In genomic region chr4:156969136-156969535, GRCh38 we compare ENCODE assay signal across 9 cellular contexts. TPM values are rescaled to one million over a fixed set of nuclear protein-coding genes. Genes with fewer than 3 reads are reported as not detected.
DNase-seq lines count a peak whose midpoint lies in the region; ATAC-seq, FAIRE-seq and TF ChIP-seq lines count a peak whose summit lies in the region.
"Had no signal": no experiment of that assay in that cellular context is flagged by ENCODE, and none has a peak within 500 bp of the region (broad histone marks: within the 10 kb centered on the region; RNA-seq: fewer than 3 reads in every experiment).

No MANE protein-coding gene starts in this region.

- WGBS in HepG2 (ENCODE audit: low lambda C conversion rate), result 36% methylated on average over 4 of the region's 4 CpGs
- 58 to 62% (median 61%) methylated on average over 4 of the region's 4 CpGs for WGBS in spleen, 5 donors

- FAIRE-seq in HepG2 (lab: Jason Lieb, UNC), result no peak

- ATAC-seq in HepG2, result no peak
- no peak for ATAC-seq in GM21381 (IDR thresholded peaks at IDR 0.05; ENCODE audit: unreplicated experiment)

- H3K9me3 ChIP-seq in HUES48 (ENCODE audit: control insufficient read depth, insufficient read depth, low read length) (no peaks in the 10 kb centered on the region), HepG2 (ENCODE audit: low read length) (no peaks in the 10 kb centered on the region), spleen (no peaks in the 10 kb centered on the region)

- H3K27ac ChIP-seq in HUES48 (ENCODE audit: low read depth, low read length) (no peak overlapping the region), HepG2 (ENCODE audit: extremely low read length, insufficient read depth, low read length) (no peak overlapping the region), spleen (peak overlapping the region in 5 of 8 donors; percentile 3 to 64 (median 22))

- no peak for TF ChIP-seq POLR2A in HepG2 (IDR thresholded peaks at IDR 0.05; ENCODE audit: insufficient read depth in 1 of 2, low read depth in 2 of 2, low read length in 2 of 2)
- no peak for TF ChIP-seq POLR2A in spleen (IDR thresholded peaks at IDR 0.05)

- TF ChIP-seq RAD21 in HepG2 (CRISPR knock-in tag; IDR thresholded peaks at IDR 0.05), result no peak

- H2AFZ ChIP-seq in HepG2 (ENCODE audit: low read length), result no peak overlapping the region

- peak overlapping the region; percentile 93 to 99 (median 96) for H3K4me3 Mint-ChIP-seq in brain
- H3K4me3 Mint-ChIP-seq: memory B cell had no signal

- H3K9me3 Mint-ChIP-seq in brain, result no peaks in the 10 kb centered on the region

- intact Hi-C loops in HepG2 (cut with micrococcal nuclease; ENCODE audit: unreplicated experiment), result loop anchor here (2.0 to 10.0 kb wide), 3 partner anchors 197 to 494 kb away; no protein-coding TSS in a partner anchor
- intact Hi-C loops in spleen (cut with DNase I; ENCODE audit: low total_unique reads), result no loop called here

- H3K4me3 ChIP-seq in HUES48 (ENCODE audit: low read depth, low read length) (peak overlapping the region; percentile 79; the same call in 1 of the 2 replicates), HepG2 (replicated peaks in 1 of 3; ENCODE audit: insufficient read depth in 1 of 3, low read depth in 2 of 3, low read length in 3 of 3) (peak overlapping the region; percentile 78 to 89 (median 82); a peak in 5 of 6 replicates), spleen (peak overlapping the region in 3 of 8 donors; percentile 3 to 73 (median 57))

- peaks cover 12% of the 10 kb centered on the region for H3K27me3 Mint-ChIP-seq in brain

- no peak for DNase-seq in HepG2 (ENCODE audit: low spot score)
- no peak for DNase-seq in spleen
- DNase-seq in NCI-H128 (lab: John Stamatoyannopoulos, UW; ENCODE audit: unreplicated experiment), result no peak
- DNase-seq in SKM-1 (lab: John Stamatoyannopoulos, UW; ENCODE audit: unreplicated experiment), result no peak
- DNase-seq in NCI-H226, result no peak

- H3K79me2 ChIP-seq in HepG2 (ENCODE audit: insufficient read depth, low read length), result peaks cover 24% of the 10 kb centered on the region

- H4K20me1 ChIP-seq in HepG2 (ENCODE audit: insufficient read depth, low read length), result no peaks in the 10 kb centered on the region

- H3K4me2 ChIP-seq in HepG2 (ENCODE audit: low read depth, low read length), result peak overlapping the region; percentile 98

- H3K9ac ChIP-seq in HUES48 (ENCODE audit: low read depth, low read length) (no peak overlapping the region), HepG2 (ENCODE audit: insufficient read depth, low read depth, low read length) (no peak overlapping the region)

- in situ Hi-C loops in HepG2 (cut with HindIII; ENCODE audit: extremely low pct_ligation_motif_present, low pct_unique_long_range_greater_than_20kb), result loop anchor here (25.0 kb wide), 1 partner anchor 1068 kb away; no protein-coding TSS in a partner anchor

- no peaks in the 10 kb centered on the region for H3K36me3 ChIP-seq in HUES48 (ENCODE audit: control insufficient read depth, insufficient read depth, low read length)
- no peaks in the 10 kb centered on the region for H3K36me3 ChIP-seq in HepG2 (replicated peaks in 1 of 2; ENCODE audit: control insufficient read depth in 1 of 2, insufficient read depth in 2 of 2, low read length in 2 of 2)
- H3K36me3 ChIP-seq in spleen, result no peaks in the 10 kb centered on the region

- peaks cover 46% of the 10 kb centered on the region for H3K4me1 Mint-ChIP-seq in brain
- H3K4me1 Mint-ChIP-seq: memory B cell had no signal

- peak overlapping the region; percentile 81 to 99 (median 97) for H3K27ac Mint-ChIP-seq in brain
- H3K27ac Mint-ChIP-seq: memory B cell had no signal

- no peaks in the 10 kb centered on the region for H3K36me3 Mint-ChIP-seq in brain
- H3K36me3 Mint-ChIP-seq: memory B cell had no signal

- TF ChIP-seq EP300 in HepG2 (IDR thresholded peaks at IDR 0.05; ENCODE audit: low read depth in 2 of 2, low read length in 2 of 2), result no peak
- TF ChIP-seq EP300 in HepG2 (CRISPR knock-in tag; IDR thresholded peaks at IDR 0.05; ENCODE audit: borderline replicate concordance), result no peak

- CTCF ChIA-PET in HepG2 (lab: Yijun Ruan, JAX; ENCODE audit: low intra/inter-chr PET ratio, low total read pairs), result no interaction called here

- POLR2A ChIA-PET in HepG2 (lab: Yijun Ruan, JAX), result interaction anchor here (1.0 kb wide), 1 partner anchor 77 kb away, joined by 3 read pairs; no protein-coding TSS in a partner anchor

- H3K27me3 ChIP-seq in HUES48 (ENCODE audit: control insufficient read depth, insufficient read depth, low read length), result peaks cover 17% of the 10 kb centered on the region
- H3K27me3 ChIP-seq in HepG2 (ENCODE audit: control insufficient read depth in 1 of 2, insufficient read depth in 2 of 2, low read length in 2 of 2), result no peaks in the 10 kb centered on the region; a peak in 1 of 5 replicates
- peaks cover 0 to 55% (median 11%) of the 10 kb centered on the region in 7 donors for H3K27me3 ChIP-seq in spleen (replicated peaks in 1 of 7)

- no TSS peak for BruUV-seq in HepG2 (replicated peaks; lab: Mats Ljungman, UMichigan)

- TF ChIP-seq CTCF in brain (conservative IDR thresholded peaks at IDR 0.05) (no peak), HepG2 (CRISPR knock-in tag; IDR thresholded peaks at IDR 0.05) (no peak), spleen (IDR thresholded peaks at IDR 0.05 in 8 of 11, conservative IDR thresholded peaks at IDR 0.05 in 3 of 11) (no peak)

- H3K4me1 ChIP-seq in HUES48 (ENCODE audit: control insufficient read depth, insufficient read depth, low read length) (peaks cover 20% of the 10 kb centered on the region), HepG2 (ENCODE audit: insufficient read depth, low read length) (peaks cover 44% of the 10 kb centered on the region), spleen (peaks cover 0 to 59% (median 19%) of the 10 kb centered on the region in 6 donors)

TF ChIP-seq in HepG2, 621 proteins besides CTCF, POLR2A, EP300 and RAD21:
- no peak for TF ChIP-seq ZNF619 (CRISPR knock-in tag; IDR thresholded peaks at IDR 0.05)
- no peak for TF ChIP-seq SIX1 (CRISPR knock-in tag; IDR thresholded peaks at IDR 0.05; ENCODE audit: borderline replicate concordance)
- no peak for TF ChIP-seq JDP2 (CRISPR knock-in tag; IDR thresholded peaks at IDR 0.05; ENCODE audit: borderline replicate concordance)
- no peak for TF ChIP-seq ADNP (CRISPR knock-in tag; IDR thresholded peaks at IDR 0.05)
- no peak for TF ChIP-seq NR2C2 (CRISPR knock-in tag; IDR thresholded peaks at IDR 0.05; ENCODE audit: borderline replicate concordance)
- no peak for TF ChIP-seq ZBTB3 (CRISPR knock-in tag; IDR thresholded peaks at IDR 0.05; ENCODE audit: borderline replicate concordance, low read depth)

RNA-seq across cellular contexts. Expression of gene PDGFC, which starts 2.5 kb away (rescaled TPM):
- polyA plus RNA-seq in brain (ENCODE audit: insufficient read depth, low read depth, low replicate concordance) (3.4 TPM), HepG2 (2011; rRNA removed) (4.1 and 4.6 TPM in 2 replicates), spleen (1 to 10 TPM; 1.6 to 3.4 (median 1.9) TPM)
- total RNA-seq in HepG2 (2016; rRNA removed; fragmentation: Illumina TruSeq; extraction: Trizol) (6.8 and 9.1 TPM in 2 replicates), spleen (10 to 100 TPM; 10.5 to 24.7 (median 19.2) TPM)
- 1.2 and 1.8 TPM in 2 replicates for total RNA-seq in HepG2 (2016; cell fraction: cytosol; rRNA removed; fragmentation: Illumina TruSeq; extraction: Trizol; ENCODE audit: low read depth)
- total RNA-seq in HepG2 (2016; cell fraction: insoluble cytoplasmic fraction; rRNA removed; fragmentation: Illumina TruSeq; extraction: Trizol), result 8.4 and 8.6 TPM in 2 replicates
- total RNA-seq in HepG2 (2016; cell fraction: membrane; rRNA removed; fragmentation: Illumina TruSeq; extraction: Trizol), result 3.8 and 6.4 TPM in 2 replicates
- total RNA-seq in HepG2 (2016; cell fraction: nucleus; rRNA removed; fragmentation: Illumina TruSeq; extraction: Trizol), result 14.5 and 17.0 TPM in 2 replicates
- 2.0 and 2.9 TPM in 2 replicates for polyA plus RNA-seq in HepG2 (2011; cell fraction: cytosol; rRNA removed)
- polyA plus RNA-seq in HepG2 (2011; cell fraction: nucleus; rRNA removed), result 2.3 and 2.9 TPM in 2 replicates
- polyA plus RNA-seq in HepG2 (2012), result 6.0 and 8.4 TPM in 2 replicates
- 0.43 and 0.67 TPM in 2 replicates for polyA plus RNA-seq in HepG2 (2016; cell fraction: cytosol; fragmentation: Illumina TruSeq; extraction: Trizol; ENCODE audit: low read depth)
- polyA plus RNA-seq in HepG2 (2016; cell fraction: insoluble cytoplasmic fraction; fragmentation: Illumina TruSeq; extraction: Trizol; ENCODE audit: low read depth), result 7.1 and 7.3 TPM in 2 replicates
- 2.5 and 2.7 TPM in 2 replicates for polyA plus RNA-seq in HepG2 (2016; cell fraction: membrane; fragmentation: Illumina TruSeq; extraction: Trizol; ENCODE audit: low read depth)
- polyA plus RNA-seq in HepG2 (2016; cell fraction: nucleus; fragmentation: Illumina TruSeq; extraction: Trizol; ENCODE audit: insufficient read depth, low read depth), result 8.0 and 8.3 TPM in 2 replicates
- 5.0 TPM in 1 of 2 replicates, not detected in the other for polyA minus RNA-seq in HepG2 (2011; rRNA and poly(A)+ RNA removed; ENCODE audit: low replicate concordance)
- polyA minus RNA-seq in HepG2 (2011; cell fraction: cytosol; rRNA and poly(A)+ RNA removed), result 9.2 and 11.6 TPM in 2 replicates
- 40.5 and 45.4 TPM in 2 replicates for polyA minus RNA-seq in HepG2 (2011; cell fraction: nucleus; rRNA and poly(A)+ RNA removed)

Comparison
In these comparisons a context has a peak if more than half of its experiments do, and no peak if none do; other contexts are left out.
1. H3K27ac ChIP-seq: peak in spleen (5 of 8); none in HUES48 (single experiment) and HepG2 (single experiment).